ENCODE assay signal across 13 cellular contexts in genomic region chr14:92625213-92625612, GRCh38.
DNase-seq lines count a peak whose midpoint lies in the region; ATAC-seq and TF ChIP-seq lines count a peak whose summit lies in the region.
"Had no signal": no experiment of that assay in that cellular context is flagged by ENCODE, and none has a peak within 500 bp of the region (broad histone marks: within the 10 kb centered on the region; RNA-seq: fewer than 3 reads in every experiment).

No MANE protein-coding gene starts in this region.

- H3K36me3 ChIP-seq in GM23248 (ENCODE audit: low read depth) (peaks cover 10% of the 10 kb centered on the region; the same call in 1 of the 2 replicates), SJSA1 (no peaks in the 10 kb centered on the region), esophagus squamous epithelium (peaks cover 0 to 12% (median 0%) of the 10 kb centered on the region in 3 donors)

- H3K9me3 ChIP-seq in GM23248 (ENCODE audit: low read depth) (no peaks in the 10 kb centered on the region), SJSA1 (replicated peaks) (peaks cover 7% of the 10 kb centered on the region), esophagus squamous epithelium (peaks cover 0 to 41% (median 19%) of the 10 kb centered on the region in 3 donors)

- TF ChIP-seq POLR2A in erythroblast (IDR thresholded peaks at IDR 0.05; ENCODE audit: low read length) (no peak), esophagus squamous epithelium (IDR thresholded peaks at IDR 0.05) (no peak)

- H3K9me2 ChIP-seq in GM23248 (ENCODE audit: insufficient read depth): no peaks in the 10 kb centered on the region

- intact Hi-C loops in esophagus squamous epithelium (cut with DNase I): no loop called here

- DNase-seq in GM23248 (peak; percentile 96), SJSA1 (ENCODE audit: low read depth in 1 of 2, low spot score in 2 of 2) (peak; percentile 58 to 78), fibroblast of mammary gland (ENCODE audit: low read depth) (peak; percentile 96), stromal cell of bone marrow (ENCODE audit: low read depth) (peak; percentile 94), erythroblast (lab: John Stamatoyannopoulos, UW) (no peak), esophagus squamous epithelium (lab: John Stamatoyannopoulos, UW) (no peak)
- DNase-seq: activated naive CD8-positive, alpha-beta T cell treated with anti-CD3 and anti-CD28 coated beads for 36 hours; Kasumi-1; NCI-H2081; posterior cingulate gyrus; T-helper 17 cell had no signal

- peak overlapping the region; percentile 74 for H3K27ac ChIP-seq in GM23248
- peak overlapping the region; percentile 30; the same call in 1 of the 2 replicates for H3K27ac ChIP-seq in SJSA1
- no peak overlapping the region for H3K27ac ChIP-seq in esophagus squamous epithelium
- H3K27ac ChIP-seq: hepatocyte had no signal

- in situ Hi-C loops in GM23248 (cut with MboI): no loop called here

- no peak overlapping the region for H3K9ac ChIP-seq in GM23248

- WGBS in GM23248 (ENCODE audit: low coverage in 1 of 2, low lambda C conversion rate in 2 of 2, missing lambda C conversion rate in 2 of 2), 2 experiments: 2% methylated on average over 5 of the region's 5 CpGs
- WGBS in esophagus squamous epithelium, 2 donors: 75 to 77% methylated on average over 5 of the region's 5 CpGs

- H3K79me2 ChIP-seq in GM23248 (ENCODE audit: insufficient read depth): no peaks in the 10 kb centered on the region
- H3K79me2 ChIP-seq: hepatocyte had no signal

- TF ChIP-seq CTCF in fibroblast of mammary gland (conservative IDR thresholded peaks at IDR 0.05; ENCODE audit: control insufficient read depth, insufficient read depth, low read depth, low read length): no peak
- no peak for TF ChIP-seq CTCF in esophagus squamous epithelium (IDR thresholded peaks at IDR 0.05)

- no peak overlapping the region for H2AFZ ChIP-seq in GM23248
- H2AFZ ChIP-seq: hepatocyte had no signal

- ATAC-seq in GM18858 (IDR thresholded peaks at IDR 0.05; ENCODE audit: unreplicated experiment): no peak
- ATAC-seq: T-helper 17 cell had no signal

- peak overlapping the region; percentile 37; the same call in 1 of the 2 replicates for H3K4me3 ChIP-seq in GM23248
- no peak overlapping the region for H3K4me3 ChIP-seq in SJSA1
- no peak overlapping the region for H3K4me3 ChIP-seq in fibroblast of mammary gland (ENCODE audit: control insufficient read depth, low read depth, low read length)
- H3K4me3 ChIP-seq in esophagus squamous epithelium: no peak overlapping the region
- H3K4me3 ChIP-seq: hepatocyte had no signal

- no peaks in the 10 kb centered on the region for H4K20me1 ChIP-seq in GM23248 (ENCODE audit: insufficient read depth)

- H3K27me3 ChIP-seq in GM23248 (replicated peaks; ENCODE audit: insufficient read depth) (no peaks in the 10 kb centered on the region), SJSA1 (replicated peaks) (no peaks in the 10 kb centered on the region), esophagus squamous epithelium (no peaks in the 10 kb centered on the region)
- H3K27me3 ChIP-seq: hepatocyte had no signal

- H3K4me2 ChIP-seq in GM23248 (ENCODE audit: unreplicated experiment): peak overlapping the region; percentile 71
- H3K4me2 ChIP-seq: hepatocyte had no signal

- H3K4me1 ChIP-seq in GM23248 (ENCODE audit: insufficient read depth): peaks cover 23% of the 10 kb centered on the region
- H3K4me1 ChIP-seq in SJSA1 (replicated peaks): peaks cover 16% of the 10 kb centered on the region
- H3K4me1 ChIP-seq in esophagus squamous epithelium: no peaks in the 10 kb centered on the region

- peaks cover 20% of the 10 kb centered on the region; the same call in 1 of the 2 replicates for H3F3A ChIP-seq in GM23248 (ENCODE audit: insufficient read depth)

Comparison
In these comparisons a context has a peak if more than half of its experiments do, and no peak if none do; other contexts are left out.
1. DNase-seq: peak in GM23248 (single experiment), SJSA1 (2 of 2), fibroblast of mammary gland (single experiment) and stromal cell of bone marrow (single experiment); none in erythroblast (0 of 2) and esophagus squamous epithelium (single experiment).
2. H3K27ac ChIP-seq: peak in GM23248 (single experiment) and SJSA1 (single experiment); none in esophagus squamous epithelium (0 of 4).